In genomic region chr1:159090566-159091546, GRCh38 we compare ENCODE assay signal across 15 cellular contexts. TPM values are rescaled to one million over a fixed set of nuclear protein-coding genes. Genes with fewer than 3 reads are reported as not detected.
DNase-seq lines count a peak whose midpoint lies in the region; ATAC-seq, FAIRE-seq and TF ChIP-seq lines count a peak whose summit lies in the region.
"Had no signal": no experiment of that assay in that cellular context is flagged by ENCODE, and none has a peak within 500 bp of the region (broad histone marks: within the 10 kb centered on the region; RNA-seq: fewer than 3 reads in every experiment).

No MANE protein-coding gene starts in this region.

- H3K4me3 ChIP-seq in CD8-positive, alpha-beta memory T cell (ENCODE audit: low read length): no peak overlapping the region
- H3K4me3 ChIP-seq in HL-60 (replicated peaks; ENCODE audit: insufficient read depth, low read length): no peak overlapping the region
- peak overlapping the region in 2 of 3 experiments; percentile 9 to 43 for H3K4me3 ChIP-seq in keratinocyte (ENCODE audit: control insufficient read depth in 2 of 3, extremely low read depth in 1 of 3, insufficient read depth in 2 of 3, low read depth in 1 of 3, low read length in 3 of 3)

- H3K4me2 ChIP-seq in keratinocyte (ENCODE audit: control insufficient read depth, extremely low read depth, insufficient read depth, low read depth, low read length): peak overlapping the region; percentile 79

- H3K79me2 ChIP-seq in keratinocyte (ENCODE audit: control insufficient read depth, insufficient read depth, low read length): no peaks in the 10 kb centered on the region

- H3K27me3 ChIP-seq in CD8-positive, alpha-beta memory T cell (ENCODE audit: insufficient read depth, low read length, poor library complexity, severe bottlenecking): no peaks in the 10 kb centered on the region
- no peaks in the 10 kb centered on the region for H3K27me3 ChIP-seq in HL-60 (ENCODE audit: insufficient read depth, poor library complexity, severe bottlenecking)
- H3K27me3 ChIP-seq in keratinocyte (ENCODE audit: control insufficient read depth, extremely low read depth, insufficient read depth, low read length): no peaks in the 10 kb centered on the region

- no peak overlapping the region for H3K27ac ChIP-seq in CD8-positive, alpha-beta memory T cell (ENCODE audit: low read depth, low read length)
- H3K27ac ChIP-seq in HL-60 (replicated peaks) (peak overlapping the region; percentile 91), keratinocyte (ENCODE audit: control insufficient read depth, insufficient read depth, low read length) (peak overlapping the region; percentile 87)

- CTCF ChIA-PET in CD8-positive, alpha-beta memory T cell (lab: Charles Lee): interaction anchor here (1.6 kb wide), 1 partner anchor 60 kb away, joined by 4 read pairs; no protein-coding TSS in a partner anchor

- ATAC-seq in HG03565 (IDR thresholded peaks at IDR 0.05; ENCODE audit: unreplicated experiment): no peak
- no peak for ATAC-seq in GM21786 (IDR thresholded peaks at IDR 0.05; ENCODE audit: unreplicated experiment)

- peak; percentile 62 for FAIRE-seq in keratinocyte (lab: Jason Lieb, UNC)

- H3K4me3 Mint-ChIP-seq in CD8-positive, alpha-beta memory T cell: peak overlapping the region in 1 of 7 donors; percentile 44
- H3K4me3 Mint-ChIP-seq: memory B cell had no signal

- no peaks in the 10 kb centered on the region for H3K9me1 ChIP-seq in keratinocyte (ENCODE audit: control insufficient read depth, extremely low read depth, insufficient read depth, low read length)

- H3K9me3 ChIP-seq in CD8-positive, alpha-beta memory T cell (ENCODE audit: low read length): no peaks in the 10 kb centered on the region
- H3K9me3 ChIP-seq in keratinocyte (ENCODE audit: control insufficient read depth, low read depth, low read length): no peaks in the 10 kb centered on the region

- no peaks in the 10 kb centered on the region for H3K27me3 Mint-ChIP-seq in CD8-positive, alpha-beta memory T cell
- H3K27me3 Mint-ChIP-seq: CD4-positive, alpha-beta memory T cell; memory B cell had no signal

- H3K4me1 ChIP-seq in CD8-positive, alpha-beta memory T cell (ENCODE audit: insufficient read depth, low read length): no peaks in the 10 kb centered on the region
- H3K4me1 ChIP-seq in keratinocyte (ENCODE audit: control insufficient read depth, extremely low read depth, insufficient read depth, low read length): peaks cover 51% of the 10 kb centered on the region

- H3K27ac Mint-ChIP-seq in CD8-positive, alpha-beta memory T cell: peak overlapping the region in 5 of 8 donors; percentile 4 to 88 (median 52)

- H3K36me3 ChIP-seq in CD8-positive, alpha-beta memory T cell (ENCODE audit: insufficient read depth, low read length): no peaks in the 10 kb centered on the region
- no peaks in the 10 kb centered on the region for H3K36me3 ChIP-seq in keratinocyte (ENCODE audit: control insufficient read depth in 2 of 2, extremely low read depth in 1 of 2, insufficient read depth in 2 of 2, low read length in 2 of 2)

- no peaks in the 10 kb centered on the region for H3K36me3 Mint-ChIP-seq in CD8-positive, alpha-beta memory T cell
- H3K36me3 Mint-ChIP-seq: CD4-positive, alpha-beta memory T cell had no signal

- TF ChIP-seq CTCF in HL-60 (IDR thresholded peaks at IDR 0.05; ENCODE audit: insufficient read depth, low read length) (no peak), keratinocyte (optimal IDR thresholded peaks at IDR 0.05 in 1 of 3, IDR thresholded peaks at IDR 0.05 in 1 of 3, conservative IDR thresholded peaks at IDR 0.05 in 1 of 3; ENCODE audit: extremely low read depth in 1 of 3, insufficient read depth in 2 of 3, low read length in 3 of 3) (no peak)

- DNase-seq in CD8-positive, alpha-beta memory T cell: no peak
- DNase-seq in HL-60 (ENCODE audit: low read depth in 1 of 2, low spot score in 1 of 2): no peak
- DNase-seq in amniotic epithelial cell (ENCODE audit: low read depth): peak; percentile 59
- no peak for DNase-seq in keratinocyte (ENCODE audit: low read depth, low spot score)
- no peak for DNase-seq in HUDEP-2 (lab: John Stamatoyannopoulos, UW; ENCODE audit: unreplicated experiment in 76 of 76)
- no peak for DNase-seq in SKM-1 treated with dmso at 0.1 percent for 144 hours (lab: John Stamatoyannopoulos, UW; ENCODE audit: unreplicated experiment)
- DNase-seq: CD4-positive, alpha-beta memory T cell; effector memory CD4-positive, alpha-beta T cell; NCI-H1436 treated with DMSO at 0.1 percent for 48 hours; NCI-H82; SHP77 had no signal

- no peaks in the 10 kb centered on the region for H3K9me3 Mint-ChIP-seq in CD8-positive, alpha-beta memory T cell
- H3K9me3 Mint-ChIP-seq: CD4-positive, alpha-beta memory T cell; memory B cell had no signal

- H3K9ac ChIP-seq in keratinocyte (ENCODE audit: control insufficient read depth, extremely low read depth, insufficient read depth, low read length): no peak overlapping the region

- H2AFZ ChIP-seq in keratinocyte (ENCODE audit: control insufficient read depth, low read length): no peak overlapping the region

- H3K4me1 Mint-ChIP-seq in CD8-positive, alpha-beta memory T cell: peaks cover 10 to 15% (median 14%) of the 10 kb centered on the region in 3 donors

- POLR2A ChIA-PET in CD8-positive, alpha-beta memory T cell (lab: Charles Lee): no interaction called here

- dilution Hi-C loops in keratinocyte (cut with MboI; ENCODE audit: extremely low pct_ligation_motif_present, low sequenced_read_pairs): no loop called here

- no peaks in the 10 kb centered on the region for H4K20me1 ChIP-seq in keratinocyte (ENCODE audit: control insufficient read depth, extremely low read depth, insufficient read depth, low read length)

RNA-seq across cellular contexts. Expression of gene AIM2, which starts 14.3 kb away (rescaled TPM):
- 10 to 100 TPM; 41.1 to 42.3 TPM for total RNA-seq in CD8-positive, alpha-beta memory T cell
- polyA plus RNA-seq in CD8-positive, alpha-beta memory T cell: 3.7 TPM
- polyA plus RNA-seq in keratinocyte: 0.09 to 0.33 TPM (median 0.17 TPM) in 3 replicates
- polyA plus RNA-seq in keratinocyte (2011; ENCODE audit: low read depth): not detected
- polyA plus RNA-seq in keratinocyte (2011; cell fraction: cytosol; rRNA removed): 0.19 and 0.30 TPM in 2 replicates
- 0.19 and 0.24 TPM in 2 replicates for polyA plus RNA-seq in keratinocyte (2011; cell fraction: nucleus; rRNA removed)
- 0.16 TPM in 1 of 2 replicates, not detected in the other for polyA plus RNA-seq in keratinocyte (2012; ENCODE audit: low replicate concordance)
- polyA minus RNA-seq in keratinocyte: 0.26 to 0.35 TPM in 2 of 3 replicates, not detected in the other
- not detected for polyA minus RNA-seq in keratinocyte (2011; cell fraction: cytosol; rRNA and poly(A)+ RNA removed)
- polyA minus RNA-seq in keratinocyte (2011; cell fraction: nucleus; rRNA and poly(A)+ RNA removed): not detected in 2 replicates
- total RNA-seq: HT-29 had no signal

Comparison
In these comparisons a context has a peak if more than half of its experiments do, and no peak if none do; other contexts are left out.
1. H3K4me3 ChIP-seq: peak in keratinocyte (2 of 3); none in CD8-positive, alpha-beta memory T cell (single experiment) and HL-60 (single experiment).